1 cellular context compared by ENCODE assay signal in the genomic region with DNA sequence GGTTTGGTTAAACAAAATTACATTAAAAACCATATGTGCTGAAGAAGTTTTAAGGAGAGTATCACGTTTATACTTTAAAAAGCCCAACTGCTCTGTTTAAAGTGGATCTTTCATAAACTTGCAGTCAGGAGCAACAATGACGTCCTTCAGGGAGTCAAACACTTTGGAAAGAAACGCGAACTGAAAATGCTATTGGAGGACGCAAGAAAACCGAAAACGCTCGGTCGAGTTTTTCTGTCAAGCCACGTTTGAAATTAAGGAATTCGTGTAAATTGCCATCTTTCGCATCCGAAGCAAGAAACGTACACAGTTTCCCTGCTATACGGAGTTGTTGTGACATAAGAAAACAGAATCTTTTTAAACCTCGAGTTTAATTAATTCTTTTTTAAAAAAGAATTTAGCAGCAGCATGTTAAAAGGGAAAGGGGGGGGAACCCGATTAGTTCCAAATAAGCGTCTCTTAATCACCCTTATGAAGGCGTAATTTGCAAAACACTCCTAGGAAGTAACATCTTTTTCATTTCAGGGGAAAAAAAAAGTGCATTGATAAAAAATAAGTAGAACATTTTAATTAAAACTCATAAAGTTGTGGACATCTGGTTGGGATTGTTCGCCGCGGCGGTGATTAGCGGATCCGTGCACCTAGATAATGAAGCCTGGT.
TF ChIP-seq lines count a peak whose summit lies in the region.

No MANE protein-coding gene starts in this region.

TF ChIP-seq in HEK293, 187 proteins besides CTCF, POLR2A, EP300 and RAD21 (continued from another document):
- TF ChIP-seq, protein P1, sequence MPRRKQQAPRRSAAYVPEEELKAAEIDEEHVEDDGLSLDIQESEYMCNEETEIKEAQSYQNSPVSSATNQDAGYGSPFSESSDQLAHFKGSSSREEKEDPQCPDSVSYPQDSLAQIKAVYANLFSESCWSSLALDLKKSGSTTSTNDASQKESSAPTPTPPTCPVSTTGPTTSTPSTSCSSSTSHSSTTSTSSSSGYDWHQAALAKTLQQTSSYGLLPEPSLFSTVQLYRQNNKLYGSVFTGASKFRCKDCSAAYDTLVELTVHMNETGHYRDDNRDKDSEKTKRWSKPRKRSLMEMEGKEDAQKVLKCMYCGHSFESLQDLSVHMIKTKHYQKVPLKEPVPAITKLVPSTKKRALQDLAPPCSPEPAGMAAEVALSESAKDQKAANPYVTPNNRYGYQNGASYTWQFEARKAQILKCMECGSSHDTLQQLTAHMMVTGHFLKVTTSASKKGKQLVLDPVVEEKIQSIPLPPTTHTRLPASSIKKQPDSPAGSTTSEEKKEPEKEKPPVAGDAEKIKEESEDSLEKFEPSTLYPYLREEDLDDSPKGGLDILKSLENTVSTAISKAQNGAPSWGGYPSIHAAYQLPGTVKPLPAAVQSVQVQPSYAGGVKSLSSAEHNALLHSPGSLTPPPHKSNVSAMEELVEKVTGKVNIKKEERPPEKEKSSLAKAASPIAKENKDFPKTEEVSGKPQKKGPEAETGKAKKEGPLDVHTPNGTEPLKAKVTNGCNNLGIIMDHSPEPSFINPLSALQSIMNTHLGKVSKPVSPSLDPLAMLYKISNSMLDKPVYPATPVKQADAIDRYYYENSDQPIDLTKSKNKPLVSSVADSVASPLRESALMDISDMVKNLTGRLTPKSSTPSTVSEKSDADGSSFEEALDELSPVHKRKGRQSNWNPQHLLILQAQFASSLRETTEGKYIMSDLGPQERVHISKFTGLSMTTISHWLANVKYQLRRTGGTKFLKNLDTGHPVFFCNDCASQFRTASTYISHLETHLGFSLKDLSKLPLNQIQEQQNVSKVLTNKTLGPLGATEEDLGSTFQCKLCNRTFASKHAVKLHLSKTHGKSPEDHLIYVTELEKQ (tag by site-specific recombination; IDR thresholded peaks at IDR 0.05; ENCODE audit: borderline replicate concordance) = no peak
- TF ChIP-seq ZNF324 (tag by site-specific recombination; IDR thresholded peaks at IDR 0.05) (no peak), IKZF3 (tag by site-specific recombination; IDR thresholded peaks at IDR 0.05) (no peak), KLF7 (tag by site-specific recombination; IDR thresholded peaks at IDR 0.05; ENCODE audit: borderline replicate concordance) (no peak), ZNF626 (tag by site-specific recombination; IDR thresholded peaks at IDR 0.05) (no peak), ZBTB1 (tag by site-specific recombination; IDR thresholded peaks at IDR 0.05) (no peak), ZNF311 (tag by site-specific recombination; IDR thresholded peaks at IDR 0.05; ENCODE audit: borderline replicate concordance) (no peak), TCF7L2 (IDR thresholded peaks at IDR 0.05; ENCODE audit: borderline replicate concordance, low read depth, low read length) (no peak), ZNF10 (tag by site-specific recombination; IDR thresholded peaks at IDR 0.05) (no peak), WT1 (tag by site-specific recombination; IDR thresholded peaks at IDR 0.05) (no peak), TRIM28 (IDR thresholded peaks at IDR 0.05; ENCODE audit: borderline replicate concordance, low read length) (no peak), ZNF248 (tag by site-specific recombination; IDR thresholded peaks at IDR 0.05) (no peak)
- TF ChIP-seq, protein P2, sequence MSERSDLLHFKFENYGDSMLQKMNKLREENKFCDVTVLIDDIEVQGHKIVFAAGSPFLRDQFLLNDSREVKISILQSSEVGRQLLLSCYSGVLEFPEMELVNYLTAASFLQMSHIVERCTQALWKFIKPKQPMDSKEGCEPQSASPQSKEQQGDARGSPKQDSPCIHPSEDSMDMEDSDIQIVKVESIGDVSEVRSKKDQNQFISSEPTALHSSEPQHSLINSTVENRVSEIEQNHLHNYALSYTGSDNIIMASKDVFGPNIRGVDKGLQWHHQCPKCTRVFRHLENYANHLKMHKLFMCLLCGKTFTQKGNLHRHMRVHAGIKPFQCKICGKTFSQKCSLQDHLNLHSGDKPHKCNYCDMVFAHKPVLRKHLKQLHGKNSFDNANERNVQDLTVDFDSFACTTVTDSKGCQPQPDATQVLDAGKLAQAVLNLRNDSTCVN (tag by site-specific recombination; optimal IDR thresholded peaks at IDR 0.05) = no peak
